In genomic region chr2:98702127-98702802, GRCh38 we compare ENCODE assay signal across 9 cellular contexts. TPM values are rescaled to one million over a fixed set of nuclear protein-coding genes. Genes with fewer than 3 reads are reported as not detected.
A peak's percentile ranks its signal among the peaks of the same experiment; 100 is the strongest.
DNase-seq lines count a peak whose midpoint lies in the region; ATAC-seq and TF ChIP-seq lines count a peak whose summit lies in the region.
"Had no signal": no experiment of that assay in that cellular context is flagged by ENCODE, and none has a peak within 500 bp of the region (broad histone marks: within the 10 kb centered on the region; RNA-seq: fewer than 3 reads in every experiment).

No MANE protein-coding gene starts in this region.

- H3K36me3 Mint-ChIP-seq in activated naive CD4-positive, alpha-beta T cell treated with anti-CD3 and anti-CD28 coated beads, Interleukin-2, amount 50 U/mL, for 24 hours, result peaks cover 8% of the 10 kb centered on the region
- peaks cover 0 to 33% (median under 1%) of the 10 kb centered on the region in 3 donors for H3K36me3 Mint-ChIP-seq in naive thymus-derived CD8-positive, alpha-beta T cell

- H3K27ac Mint-ChIP-seq in activated naive CD4-positive, alpha-beta T cell treated with anti-CD3 and anti-CD28 coated beads, Interleukin-2, amount 50 U/mL, for 24 hours, result peak overlapping the region; percentile 95
- peak overlapping the region; percentile 83 to 95 (median 90) for H3K27ac Mint-ChIP-seq in naive thymus-derived CD8-positive, alpha-beta T cell

- no peak for TF ChIP-seq CTCF in epithelial cell of proximal tubule (conservative IDR thresholded peaks at IDR 0.05; ENCODE audit: low read depth, low read length)

- H3K4me3 ChIP-seq in epithelial cell of proximal tubule (ENCODE audit: low read depth, low read length), result peak overlapping the region; percentile 4

- no peaks in the 10 kb centered on the region for H3K27me3 Mint-ChIP-seq in activated naive CD4-positive, alpha-beta T cell treated with anti-CD3 and anti-CD28 coated beads, Interleukin-2, amount 50 U/mL, for 24 hours
- no peaks in the 10 kb centered on the region for H3K27me3 Mint-ChIP-seq in naive thymus-derived CD8-positive, alpha-beta T cell

- POLR2A ChIA-PET in naive thymus-derived CD8-positive, alpha-beta T cell (lab: Charles Lee), result interaction anchor here (1.0 to 1.7 kb wide), 6 partner anchors 10 to 53 kb away, joined by 3 to 7 read pairs (median 4); partner anchors contain the start of gene MGAT4A

- peak in 1 of 2 donors; percentile 31 for ATAC-seq in naive thymus-derived CD8-positive, alpha-beta T cell
- ATAC-seq in GM21786 (IDR thresholded peaks at IDR 0.05; ENCODE audit: unreplicated experiment) (no peak), HG03520 (IDR thresholded peaks at IDR 0.05; ENCODE audit: unreplicated experiment) (no peak)

- peak overlapping the region; percentile 70 for H3K4me3 Mint-ChIP-seq in activated naive CD4-positive, alpha-beta T cell treated with anti-CD3 and anti-CD28 coated beads, Interleukin-2, amount 50 U/mL, for 24 hours
- H3K4me3 Mint-ChIP-seq in naive thymus-derived CD8-positive, alpha-beta T cell, result peak overlapping the region; percentile 60 to 87 (median 68)

- peaks cover 82% of the 10 kb centered on the region for H3K4me1 Mint-ChIP-seq in activated naive CD4-positive, alpha-beta T cell treated with anti-CD3 and anti-CD28 coated beads, Interleukin-2, amount 50 U/mL, for 24 hours
- peaks cover 41 to 83% (median 81%) of the 10 kb centered on the region in 4 donors for H3K4me1 Mint-ChIP-seq in naive thymus-derived CD8-positive, alpha-beta T cell

- no peaks in the 10 kb centered on the region for H3K9me3 Mint-ChIP-seq in activated naive CD4-positive, alpha-beta T cell treated with anti-CD3 and anti-CD28 coated beads, Interleukin-2, amount 50 U/mL, for 24 hours
- H3K9me3 Mint-ChIP-seq in naive thymus-derived CD8-positive, alpha-beta T cell, result no peaks in the 10 kb centered on the region

- DNase-seq in activated naive CD4-positive, alpha-beta T cell treated with anti-CD3 and anti-CD28 coated beads, Interleukin-2, amount 50 U/mL, for 16 hours, result no peak
- DNase-seq in epithelial cell of proximal tubule (ENCODE audit: low read depth) (no peak), NCI-H1930 (lab: John Stamatoyannopoulos, UW) (no peak), activated gamma-delta T cell (lab: John Stamatoyannopoulos, UW) (no peak)
- no peak for DNase-seq in naive thymus-derived CD8-positive, alpha-beta T cell
- DNase-seq: OCI-M1 had no signal

RNA-seq across cellular contexts. Expression of gene MGAT4A, which starts 28.7 kb away (rescaled TPM):
- 1.5 and 4.4 TPM in 2 replicates for total RNA-seq in epithelial cell of proximal tubule
- total RNA-seq in naive thymus-derived CD8-positive, alpha-beta T cell, result 100 to 1,000 TPM; 291 to 295 TPM
- polyA plus RNA-seq in naive thymus-derived CD8-positive, alpha-beta T cell, result 100 to 1,000 TPM; 285 to 350 (median 310) TPM

Comparison
In these comparisons a context has a peak if more than half of its experiments do, and no peak if none do; other contexts are left out.
1. RNA of gene MGAT4A, which starts 28.7 kb away (total RNA-seq): 291 to 295 TPM in naive thymus-derived CD8-positive, alpha-beta T cell; 1.5 to 4.4 TPM in epithelial cell of proximal tubule; every median in the first group is over 10 times any median in the second.